Comparison of ENCODE assay signal across 33 cellular contexts in the genomic region with DNA sequence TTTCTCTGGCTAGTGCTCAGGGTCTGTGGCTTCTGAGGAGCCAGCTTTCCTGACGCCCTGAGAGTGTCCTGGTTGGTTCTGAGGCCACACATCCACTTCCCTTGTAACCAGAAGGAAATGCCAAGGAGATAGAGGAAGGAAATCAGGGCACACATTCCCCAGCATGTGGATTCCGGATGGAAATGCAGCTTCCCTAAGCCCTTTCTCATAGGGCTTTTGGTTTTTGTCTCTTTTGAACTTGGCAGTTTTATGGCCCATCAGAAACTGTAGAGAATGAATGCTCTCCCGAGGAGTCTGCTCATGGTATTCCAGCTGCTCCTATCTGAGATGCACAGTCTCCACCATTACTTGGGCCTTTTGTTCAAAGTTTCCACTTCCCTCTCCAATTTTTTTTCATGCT.
"Had no signal": no experiment of that assay in that cellular context is flagged by ENCODE, and none has a peak within 500 bp of the region (broad histone marks: within the 10 kb centered on the region; RNA-seq: fewer than 3 reads in every experiment).

No MANE protein-coding gene starts in this region.

- ATAC-seq: activated CD4-positive, CD25-positive, alpha-beta regulatory T cell treated with anti-CD3 and anti-CD28 coated beads, Interleukin-2, amount 50 U/mL, for 24 hours; activated CD8-positive, alpha-beta memory T cell treated with anti-CD3 and anti-CD28 coated beads, Interleukin-2, amount 10 ng/mL, durations not matched to agents 7 days and 5 days; activated CD8-positive, alpha-beta T cell treated with anti-CD3 and anti-CD28 coated beads for 36 hours; activated naive CD4-positive, alpha-beta T cell treated with anti-CD3 and anti-CD28 coated beads, Interleukin-2, amount 50 U/mL, for 72 hours; activated T-cell treated with anti-CD3 and anti-CD28 coated beads, Interleukin-2, amount 50 U/mL, for 72 hours; esophagus mucosa; foreskin keratinocyte; gastrocnemius medialis; T-helper 17 cell had no signal

- H3K9me3 ChIP-seq: ascending aorta, breast epithelium, colonic mucosa, gastrocnemius medialis had no signal

- H3K4me1 ChIP-seq: ascending aorta, breast epithelium, colonic mucosa, foreskin keratinocyte, gastrocnemius medialis had no signal

- H3K36me3 ChIP-seq: breast epithelium, cardiac muscle cell, colonic mucosa, gastrocnemius medialis had no signal

- H3K4me3 Mint-ChIP-seq: activated B cell treated with CpG ODN at 0.5 μM for 24 hours; activated CD8-positive, alpha-beta memory T cell treated with anti-CD3 and anti-CD28 coated beads, Interleukin-2, amount 10 ng/mL, durations not matched to agents 7 days and 5 days; activated CD8-positive, alpha-beta T cell treated with anti-CD3 and anti-CD28 coated beads for 36 hours; activated naive CD4-positive, alpha-beta T cell treated with anti-CD3 and anti-CD28 coated beads, Interleukin-2, amount 10 ng/mL, durations not matched to agents 7 days and 5 days; activated naive CD8-positive, alpha-beta T cell treated with anti-CD3 and anti-CD28 coated beads, Interleukin-2, amount 10 ng/mL, durations not matched to agents 7 days and 5 days; activated T-cell treated with anti-CD3 and anti-CD28 coated beads, Interleukin-2, amount 50 U/mL, for 24 hours; activated T-cell treated with anti-CD3 and anti-CD28 coated beads, Interleukin-2, amount 50 U/mL, for 72 hours; brain; T-helper 17 cell; T-helper 2 cell treated with Interferon-gamma antibody and Interleukin-4, amounts not matched to agents 5 μg/mL and 100 μg/mL, for 36 hours had no signal

- H3K9me3 Mint-ChIP-seq: activated B cell treated with CpG ODN at 0.5 μM for 24 hours; activated CD8-positive, alpha-beta T cell treated with anti-CD3 and anti-CD28 coated beads for 36 hours; activated naive CD4-positive, alpha-beta T cell treated with anti-CD3 and anti-CD28 coated beads, Interleukin-2, amount 50 U/mL, for 72 hours; activated naive CD8-positive, alpha-beta T cell treated with anti-CD3 and anti-CD28 coated beads, Interleukin-2, amount 10 ng/mL, durations not matched to agents 7 days and 5 days; activated T-cell treated with anti-CD3 and anti-CD28 coated beads, Interleukin-2, amount 50 U/mL, for 24 hours; brain; T-helper 2 cell treated with Interferon-gamma antibody and Interleukin-4, amounts not matched to agents 5 μg/mL and 100 μg/mL, for 36 hours had no signal

- H3K27me3 ChIP-seq: ascending aorta, breast epithelium, cardiac muscle cell, colonic mucosa, foreskin keratinocyte, gastrocnemius medialis had no signal

- H3K27me3 Mint-ChIP-seq: activated B cell treated with CpG ODN at 0.5 μM for 24 hours; activated CD8-positive, alpha-beta memory T cell treated with anti-CD3 and anti-CD28 coated beads, Interleukin-2, amount 10 ng/mL, durations not matched to agents 7 days and 5 days; activated CD8-positive, alpha-beta T cell treated with anti-CD3 and anti-CD28 coated beads for 36 hours; activated naive CD4-positive, alpha-beta T cell treated with anti-CD3 and anti-CD28 coated beads, Interleukin-2, amount 10 ng/mL, durations not matched to agents 7 days and 5 days; activated naive CD8-positive, alpha-beta T cell treated with anti-CD3 and anti-CD28 coated beads, Interleukin-2, amount 10 ng/mL, durations not matched to agents 7 days and 5 days; activated T-cell treated with anti-CD3 and anti-CD28 coated beads, Interleukin-2, amount 50 U/mL, for 24 hours; T-helper 17 cell had no signal

- DNase-seq: activated B cell treated with CpG ODN at 0.5 μM for 24 hours; activated CD4-positive, alpha-beta T cell treated with anti-CD3 and anti-CD28 coated beads for 48 hours; activated CD4-positive, alpha-beta T cell treated with anti-CD3 and anti-CD28 coated beads, Interleukin-2, amount 50 U/mL, for 1 hour; activated CD4-positive, alpha-beta T cell treated with anti-CD3 and anti-CD28 coated beads, Interleukin-2, amount 50 U/mL, for 48 hours; activated CD8-positive, alpha-beta memory T cell treated with anti-CD3 and anti-CD28 coated beads, Interleukin-2, amount 10 ng/mL, durations not matched to agents 7 days and 5 days; activated CD8-positive, alpha-beta memory T cell treated with anti-CD3 and anti-CD28 coated beads, Interleukin-2, amount 50 U/mL, for 48 hours; activated CD8-positive, alpha-beta T cell treated with anti-CD3 and anti-CD28 coated beads for 36 hours; activated gamma-delta T cell; activated naive CD4-positive, alpha-beta T cell; activated naive CD4-positive, alpha-beta T cell treated with anti-CD3 and anti-CD28 coated beads, Interleukin-2, amount 10 ng/mL, durations not matched to agents 7 days and 5 days; activated naive CD8-positive, alpha-beta T cell treated with anti-CD3 and anti-CD28 coated beads, Interleukin-2, amount 10 ng/mL, durations not matched to agents 7 days and 5 days; activated T-cell treated with anti-CD3 and anti-CD28 coated beads for 4 hours; activated T-cell treated with anti-CD3 and anti-CD28 coated beads, Interleukin-2, amount 50 U/mL, for 24 hours; activated T-cell treated with anti-CD3 and anti-CD28 coated beads, Interleukin-2, amount 50 U/mL, for 72 hours; central memory CD4-positive, alpha-beta T cell; cerebellar nuclear complex; colonic mucosa; effector CD8-positive, alpha-beta T cell; foreskin keratinocyte; gastrocnemius medialis; glutamatergic neuron; T-helper 1 cell; T-helper 17 cell; T1000; WERI-Rb-1 had no signal

- H3K27ac Mint-ChIP-seq: activated B cell treated with CpG ODN at 0.5 μM for 24 hours; activated CD8-positive, alpha-beta memory T cell treated with anti-CD3 and anti-CD28 coated beads, Interleukin-2, amount 10 ng/mL, durations not matched to agents 7 days and 5 days; activated CD8-positive, alpha-beta T cell treated with anti-CD3 and anti-CD28 coated beads for 36 hours; activated naive CD4-positive, alpha-beta T cell treated with anti-CD3 and anti-CD28 coated beads, Interleukin-2, amount 10 ng/mL, durations not matched to agents 7 days and 5 days; activated naive CD4-positive, alpha-beta T cell treated with anti-CD3 and anti-CD28 coated beads, Interleukin-2, amount 50 U/mL, for 72 hours; activated naive CD8-positive, alpha-beta T cell treated with anti-CD3 and anti-CD28 coated beads, Interleukin-2, amount 10 ng/mL, durations not matched to agents 7 days and 5 days; activated T-cell treated with anti-CD3 and anti-CD28 coated beads, Interleukin-2, amount 50 U/mL, for 24 hours; activated T-cell treated with anti-CD3 and anti-CD28 coated beads, Interleukin-2, amount 50 U/mL, for 72 hours; brain; T-helper 17 cell; T-helper 2 cell treated with Interferon-gamma antibody and Interleukin-4, amounts not matched to agents 5 μg/mL and 100 μg/mL, for 36 hours had no signal

- H3K4me3 ChIP-seq: ascending aorta, breast epithelium, cardiac muscle cell, colonic mucosa, gastrocnemius medialis had no signal

- H3K27ac ChIP-seq: ascending aorta, breast epithelium, cardiac muscle cell, colonic mucosa, foreskin keratinocyte, gastrocnemius medialis, WERI-Rb-1 had no signal

- H3K4me1 Mint-ChIP-seq: activated B cell treated with CpG ODN at 0.5 μM for 24 hours, brain had no signal
